14 cellular contexts compared by ENCODE assay signal in genomic region chr5:36658016-36658415, GRCh38. TPM values are rescaled to one million over a fixed set of nuclear protein-coding genes. Genes with fewer than 3 reads are reported as not detected.
DNase-seq lines count a peak whose midpoint lies in the region; ATAC-seq, FAIRE-seq and TF ChIP-seq lines count a peak whose summit lies in the region.
"Had no signal": no experiment of that assay in that cellular context is flagged by ENCODE, and none has a peak within 500 bp of the region (broad histone marks: within the 10 kb centered on the region; RNA-seq: fewer than 3 reads in every experiment).

No MANE protein-coding gene starts in this region.

- no peaks in the 10 kb centered on the region for H3K36me3 Mint-ChIP-seq in CD8-positive, alpha-beta T cell

- peak overlapping the region in 5 of 10 experiments; percentile 14 to 20 (median 17); a peak in 4 of 20 replicates for H3K4me3 ChIP-seq in BLaER1 treated with 17β-estradiol and CSF1 and Interleukin-3, amounts not matched to agents 10 nM and 100 nM
- H3K4me3 ChIP-seq in esophagus muscularis mucosa: no peak overlapping the region
- no peak overlapping the region for H3K4me3 ChIP-seq in CD8-positive, alpha-beta T cell (ENCODE audit: low read depth, low read length)
- H3K4me3 ChIP-seq: cardiac muscle cell had no signal

- no peak overlapping the region for H3K27ac Mint-ChIP-seq in CD8-positive, alpha-beta T cell
- H3K27ac Mint-ChIP-seq: CD4-positive, alpha-beta T cell had no signal

- peak overlapping the region; percentile 65 to 89 (median 85) for H3K9ac ChIP-seq in BLaER1 treated with 17β-estradiol and CSF1 and Interleukin-3, amounts not matched to agents 10 nM and 100 nM

- H3K4me2 ChIP-seq in BLaER1 treated with 17β-estradiol and CSF1 and Interleukin-3, amounts not matched to agents 10 nM and 100 nM: peak overlapping the region; percentile 61 to 92 (median 82)

- intact Hi-C loops in esophagus muscularis mucosa (cut with DNase I): no loop called here
- intact Hi-C loops in CD8-positive, alpha-beta T cell (cut with DNase I, micrococcal nuclease): no loop called here

- H3K4me3 Mint-ChIP-seq in CD8-positive, alpha-beta T cell: no peak overlapping the region
- H3K4me3 Mint-ChIP-seq: CD4-positive, alpha-beta T cell had no signal

- 69% methylated on average over 6 of the region's 6 CpGs for WGBS in esophagus muscularis mucosa

- DNase-seq in RCC 7860 (ENCODE audit: low spot score) (peak; percentile 23), esophagus muscularis mucosa (ENCODE audit: extremely low spot score) (no peak), pons (ENCODE audit: low spot score) (peak; percentile 24), NCI-H510A treated with DMSO at 0.1 percent for 48 hours (lab: John Stamatoyannopoulos, UW) (no peak), amygdala (lab: John Stamatoyannopoulos, UW) (no peak)
- DNase-seq in CD8-positive, alpha-beta T cell: no peak
- DNase-seq: CD4-positive, alpha-beta T cell; NCI-H2171 treated with DMSO at 0.1 percent for 48 hours had no signal

- TF ChIP-seq POLR2A in esophagus muscularis mucosa (IDR thresholded peaks at IDR 0.05; ENCODE audit: low read depth): no peak

- ATAC-seq in CD8-positive, alpha-beta T cell: no peak
- ATAC-seq in GM18873 (IDR thresholded peaks at IDR 0.05; ENCODE audit: low FRiP score, unreplicated experiment): no peak
- ATAC-seq: activated CD4-positive, CD25-positive, alpha-beta regulatory T cell treated with anti-CD3 and anti-CD28 coated beads, Interleukin-2, amount 50 U/mL, for 24 hours; left colon had no signal

- POLR2A ChIA-PET in CD8-positive, alpha-beta T cell (lab: Charles Lee): no interaction called here

- peaks cover 0 to 16% (median 0%) of the 10 kb centered on the region in 11 experiments; a peak in 5 of 22 replicates for H3K36me3 ChIP-seq in BLaER1 treated with 17β-estradiol and CSF1 and Interleukin-3, amounts not matched to agents 10 nM and 100 nM
- H3K36me3 ChIP-seq in esophagus muscularis mucosa: no peaks in the 10 kb centered on the region
- no peaks in the 10 kb centered on the region for H3K36me3 ChIP-seq in CD8-positive, alpha-beta T cell (ENCODE audit: insufficient read depth, low read length)
- H3K36me3 ChIP-seq: cardiac muscle cell had no signal

- H4K20me1 ChIP-seq in BLaER1 treated with 17β-estradiol and CSF1 and Interleukin-3, amounts not matched to agents 10 nM and 100 nM: no peaks in the 10 kb centered on the region

- no peaks in the 10 kb centered on the region for H3K4me1 Mint-ChIP-seq in CD8-positive, alpha-beta T cell (ENCODE audit: low read depth)

- H3K27me3 Mint-ChIP-seq in CD8-positive, alpha-beta T cell (ENCODE audit: low read depth): peaks cover 12% of the 10 kb centered on the region

- no peak for FAIRE-seq in RCC 7860 (lab: Jason Lieb, UNC)

- peak overlapping the region; percentile 85 to 99 (median 96) for H3K27ac ChIP-seq in BLaER1 treated with 17β-estradiol and CSF1 and Interleukin-3, amounts not matched to agents 10 nM and 100 nM
- peak overlapping the region; percentile 2 to 52 (median 42) for H3K27ac ChIP-seq in esophagus muscularis mucosa (replicated peaks in 1 of 4)
- no peak overlapping the region for H3K27ac ChIP-seq in CD8-positive, alpha-beta T cell (ENCODE audit: low read depth, low read length)
- H3K27ac ChIP-seq: cardiac muscle cell had no signal

- no peak for TF ChIP-seq EP300 in esophagus muscularis mucosa (IDR thresholded peaks at IDR 0.05)

- no peak for TF ChIP-seq CTCF in esophagus muscularis mucosa (IDR thresholded peaks at IDR 0.05)
- no peak for TF ChIP-seq CTCF in CD8-positive, alpha-beta T cell (IDR thresholded peaks at IDR 0.05)

- CTCF ChIA-PET in CD8-positive, alpha-beta T cell (lab: Charles Lee): no interaction called here

- H3K4me1 ChIP-seq in BLaER1 treated with 17β-estradiol and CSF1 and Interleukin-3, amounts not matched to agents 10 nM and 100 nM: peaks cover 17 to 88% (median 66%) of the 10 kb centered on the region in 10 experiments
- H3K4me1 ChIP-seq in esophagus muscularis mucosa: peaks cover 9 to 20% (median 11%) of the 10 kb centered on the region in 4 donors
- no peaks in the 10 kb centered on the region for H3K4me1 ChIP-seq in CD8-positive, alpha-beta T cell (ENCODE audit: insufficient read depth, low read length)

- peaks cover 0 to 36% (median 0%) of the 10 kb centered on the region in 11 experiments; a peak in 9 of 22 replicates for H3K9me3 ChIP-seq in BLaER1 treated with 17β-estradiol and CSF1 and Interleukin-3, amounts not matched to agents 10 nM and 100 nM (replicated peaks in 1 of 11)
- H3K9me3 ChIP-seq in esophagus muscularis mucosa: no peaks in the 10 kb centered on the region
- H3K9me3 ChIP-seq in CD8-positive, alpha-beta T cell (ENCODE audit: low read length): no peaks in the 10 kb centered on the region

- no peaks in the 10 kb centered on the region for H3K9me3 Mint-ChIP-seq in CD8-positive, alpha-beta T cell
- H3K9me3 Mint-ChIP-seq: CD4-positive, alpha-beta T cell had no signal

- no peaks in the 10 kb centered on the region for H3K27me3 ChIP-seq in BLaER1 treated with 17β-estradiol and CSF1 and Interleukin-3, amounts not matched to agents 10 nM and 100 nM
- no peaks in the 10 kb centered on the region for H3K27me3 ChIP-seq in esophagus muscularis mucosa
- H3K27me3 ChIP-seq in CD8-positive, alpha-beta T cell (ENCODE audit: insufficient read depth, low read length): peaks cover 3% of the 10 kb centered on the region
- H3K27me3 ChIP-seq: cardiac muscle cell had no signal

RNA-seq across cellular contexts. Expression of gene SLC1A3, which starts 51.6 kb away (rescaled TPM):
- total RNA-seq in esophagus muscularis mucosa: 10 to 100 TPM; 11.3 to 26.5 (median 21.2) TPM
- not detected for total RNA-seq in CD8-positive, alpha-beta T cell
- total RNA-seq: CD4-positive, alpha-beta T cell; pulmonary artery endothelial cell had no signal

Comparison
In these comparisons a context has a peak if more than half of its experiments do, and no peak if none do; other contexts are left out.
1. DNase-seq: peak in RCC 7860 (single experiment) and pons (single experiment); none in esophagus muscularis mucosa (single experiment), CD8-positive, alpha-beta T cell (0 of 7), NCI-H510A treated with DMSO at 0.1 percent for 48 hours (single experiment) and amygdala (0 of 56).
2. RNA of gene SLC1A3, which starts 51.6 kb away (total RNA-seq): 11.3 to 26.5 TPM in esophagus muscularis mucosa; not detected in CD8-positive, alpha-beta T cell; every median in the first group is over 10 times any median in the second.